Comparison of ENCODE assay signal across 14 cellular contexts in the genomic region with DNA sequence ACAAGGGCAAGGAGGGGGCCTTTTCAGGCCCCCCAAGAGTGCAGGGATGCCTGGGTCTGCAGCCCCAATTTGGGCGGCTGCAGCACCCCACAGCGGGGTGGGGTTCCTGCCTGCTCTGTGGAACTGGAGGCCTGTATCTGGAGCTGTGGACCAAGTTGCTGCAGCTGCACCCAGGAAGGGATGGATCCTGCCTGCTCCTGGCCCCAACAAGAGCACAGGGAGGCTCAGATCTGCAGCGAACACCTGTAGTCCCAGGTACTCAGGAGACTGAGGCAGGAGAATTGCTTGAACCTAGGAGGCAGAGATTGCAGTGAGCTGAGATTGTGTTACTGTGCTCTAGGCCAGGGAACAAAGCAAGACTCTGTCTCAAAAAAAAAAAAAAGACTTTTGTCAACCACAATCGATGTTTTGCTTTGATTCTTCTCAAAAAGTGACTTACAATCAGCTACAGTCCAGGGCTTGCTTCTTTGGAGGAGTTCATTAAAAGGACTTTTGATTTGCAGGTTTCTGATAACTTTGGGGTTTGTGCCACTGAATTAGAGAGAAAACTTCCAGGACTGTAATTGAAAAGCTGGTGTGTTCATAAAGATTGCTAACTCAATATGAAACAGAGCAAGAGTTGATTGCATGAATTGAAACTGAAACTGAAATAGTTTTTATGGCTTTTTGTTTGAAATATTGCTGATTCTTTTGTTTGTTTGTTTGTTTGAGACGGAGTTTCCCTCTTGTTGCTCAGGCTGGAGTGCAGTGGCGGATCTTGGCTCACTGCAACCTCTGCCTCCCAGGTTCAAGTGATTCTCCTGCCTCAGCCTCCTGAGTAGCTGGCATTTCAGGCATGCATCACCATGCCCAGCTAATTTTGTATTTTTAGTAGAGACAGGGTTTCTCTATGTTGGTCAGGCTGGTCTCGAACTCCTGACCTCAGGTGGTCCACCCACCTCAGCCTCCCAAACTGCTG. TPM values are rescaled to one million over a fixed set of nuclear protein-coding genes. Genes with fewer than 3 reads are reported as not detected.
DNase-seq lines count a peak whose midpoint lies in the region; ATAC-seq and TF ChIP-seq lines count a peak whose summit lies in the region.
"Not testable (repeated sequence)": the region's sequence is repeated elsewhere in the genome, so short reads cannot be mapped to it uniquely, and the experiment has no call there.
"Had no signal": no experiment of that assay in that cellular context is flagged by ENCODE, and none has a peak within 500 bp of the region (broad histone marks: within the 10 kb centered on the region; RNA-seq: fewer than 3 reads in every experiment).

No MANE protein-coding gene starts in this region.

- H3K9me2 ChIP-seq in MM.1S (replicated peaks; ENCODE audit: insufficient read depth, low read length), result not testable (repeated sequence)

- H3K36me3 Mint-ChIP-seq in T-helper 17 cell (ENCODE audit: low read depth); central memory CD8-positive, alpha-beta T cell (ENCODE audit: insufficient read depth); immature natural killer cell: not testable (repeated sequence)
- peaks cover 12 to 14% of the 10 kb centered on the region in 2 donors for H3K36me3 Mint-ChIP-seq in activated T-cell treated with anti-CD3 and anti-CD28 coated beads, Interleukin-2, amount 50 U/mL, for 72 hours (ENCODE audit: insufficient read depth in 2 of 2)

- not testable (repeated sequence) for H3K79me2 ChIP-seq in ACC112 (ENCODE audit: control insufficient read depth, insufficient read depth, low read length, unreplicated experiment); MM.1S (ENCODE audit: low read length)

- peak overlapping the region; percentile 81 for H3K4me2 ChIP-seq in MM.1S (ENCODE audit: low read depth, low read length)

- peaks cover 9 to 11% of the 10 kb centered on the region in 2 donors for H3K9me3 Mint-ChIP-seq in activated T-cell treated with anti-CD3 and anti-CD28 coated beads, Interleukin-2, amount 50 U/mL, for 72 hours
- H3K9me3 Mint-ChIP-seq in central memory CD8-positive, alpha-beta T cell; immature natural killer cell: not testable (repeated sequence)

- H3K4me3 ChIP-seq in ACC112 (ENCODE audit: low read depth, low read length) (peak overlapping the region; percentile 52), MM.1S (ENCODE audit: low read length) (peak overlapping the region; percentile 36; the same call in 1 of the 2 replicates)
- not testable (repeated sequence) for H3K4me3 ChIP-seq in GM12865 (ENCODE audit: low read depth, low read length)

- H3K4me1 ChIP-seq in ACC112 (ENCODE audit: control insufficient read depth, insufficient read depth, low read length, unreplicated experiment), result not testable (repeated sequence)
- H3K4me1 ChIP-seq in MM.1S (ENCODE audit: low read length), result peaks cover 16% of the 10 kb centered on the region

- peak overlapping the region; percentile 45; the same call in 1 of the 2 replicates for H3K9ac ChIP-seq in MM.1S (ENCODE audit: low read length)

- H3K4me1 Mint-ChIP-seq in T-helper 17 cell, result peaks cover 12% of the 10 kb centered on the region
- peaks cover 18% of the 10 kb centered on the region for H3K4me1 Mint-ChIP-seq in activated T-cell treated with anti-CD3 and anti-CD28 coated beads, Interleukin-2, amount 50 U/mL, for 72 hours (ENCODE audit: low read depth)
- H3K4me1 Mint-ChIP-seq in central memory CD8-positive, alpha-beta T cell; immature natural killer cell: not testable (repeated sequence)

- H3F3A ChIP-seq in MM.1S (ENCODE audit: insufficient read depth, low read length), result peaks cover 20% of the 10 kb centered on the region

- not testable (repeated sequence) for H3K27ac ChIP-seq in ACC112 (ENCODE audit: low read depth, low read length)
- H3K27ac ChIP-seq in MM.1S (ENCODE audit: low read length), result peak overlapping the region; percentile 89

- H3K4me3 Mint-ChIP-seq in T-helper 17 cell (peak overlapping the region; percentile 74), immature natural killer cell (peak overlapping the region; percentile 46 to 81 (median 51))
- H3K4me3 Mint-ChIP-seq in activated T-cell treated with anti-CD3 and anti-CD28 coated beads, Interleukin-2, amount 50 U/mL, for 72 hours, result peak overlapping the region; percentile 30 to 44
- peak overlapping the region; percentile 40 for H3K4me3 Mint-ChIP-seq in central memory CD8-positive, alpha-beta T cell

- H3K27ac Mint-ChIP-seq in T-helper 17 cell, result peak overlapping the region; percentile 87
- H3K27ac Mint-ChIP-seq in activated T-cell treated with anti-CD3 and anti-CD28 coated beads, Interleukin-2, amount 50 U/mL, for 72 hours, result peak overlapping the region; percentile 12
- H3K27ac Mint-ChIP-seq in central memory CD8-positive, alpha-beta T cell (ENCODE audit: low read depth), result peak overlapping the region; percentile 58
- peak overlapping the region; percentile 79 to 91 (median 84) for H3K27ac Mint-ChIP-seq in immature natural killer cell

- H3K27me3 ChIP-seq in ACC112 (ENCODE audit: insufficient read depth, low read length); MM.1S (replicated peaks; ENCODE audit: insufficient read depth, low read length): not testable (repeated sequence)

- ATAC-seq in T-helper 17 cell, result peak; percentile 74
- ATAC-seq in activated T-cell treated with anti-CD3 and anti-CD28 coated beads, Interleukin-2, amount 50 U/mL, for 72 hours (replicated peaks in 1 of 2), result peak; percentile 90 to 91
- ATAC-seq in central memory CD8-positive, alpha-beta T cell (replicated peaks; ENCODE audit: extremely low read depth, poor library complexity, severe bottlenecking), result peak; percentile 54

- TF ChIP-seq CTCF in GM12865 (IDR thresholded peaks at IDR 0.05; ENCODE audit: insufficient read depth, low read depth, low read length, missing control alignments); MM.1S (IDR thresholded peaks at IDR 0.05; ENCODE audit: low read length): not testable (repeated sequence)

- not testable (repeated sequence) for H3K27me3 Mint-ChIP-seq in T-helper 17 cell; activated T-cell treated with anti-CD3 and anti-CD28 coated beads, Interleukin-2, amount 50 U/mL, for 72 hours (ENCODE audit: low read depth); central memory CD8-positive, alpha-beta T cell; immature natural killer cell (ENCODE audit: low read depth in 3 of 3)

- not testable (repeated sequence) for H3K9me3 ChIP-seq in MM.1S (replicated peaks; ENCODE audit: insufficient read depth, low read length); T-helper 17 cell (ENCODE audit: control insufficient read depth, low read length, poor library complexity, severe bottlenecking)

- not testable (repeated sequence) for H3K36me3 ChIP-seq in ACC112 (ENCODE audit: insufficient read depth, low read length); MM.1S (replicated peaks; ENCODE audit: insufficient read depth, low read length)

- peak; percentile 53 for DNase-seq in GM12865 (ENCODE audit: low read depth)
- peak; percentile 84 for DNase-seq in MM.1S
- DNase-seq in T-helper 17 cell; central memory CD8-positive, alpha-beta T cell (ENCODE audit: low spot score in 2 of 2): not testable (repeated sequence)
- DNase-seq in activated T-cell treated with anti-CD3 and anti-CD28 coated beads, Interleukin-2, amount 50 U/mL, for 72 hours, result peak; percentile 12 to 29
- DNase-seq in immature natural killer cell, result peak; percentile 18 to 23 (median 21)
- peak; percentile 21 for DNase-seq in pons (ENCODE audit: low spot score)

- H4K20me1 ChIP-seq in MM.1S (ENCODE audit: insufficient read depth, low read length), result not testable (repeated sequence)

- H2AFZ ChIP-seq in ACC112 (ENCODE audit: low read length, unreplicated experiment), result peak overlapping the region; percentile 78
- H2AFZ ChIP-seq in MM.1S (ENCODE audit: low read length), result peak overlapping the region; percentile 55

RNA-seq across cellular contexts. Expression of gene ELOVL3, which starts 36.9 kb away (rescaled TPM):
- not detected for total RNA-seq in T-helper 17 cell
- under 1 TPM in 1 of 2 donors, not detected in 1; 0.24 TPM for total RNA-seq in activated T-cell treated with anti-CD3 and anti-CD28 coated beads, Interleukin-2, amount 50 U/mL, for 72 hours
- polyA plus RNA-seq in immature natural killer cell, result not detected
- total RNA-seq: glomerular endothelial cell, H9 had no signal

RNA-seq across cellular contexts. Expression of gene NOLC1, which starts 37.0 kb away (rescaled TPM):
- total RNA-seq in T-helper 17 cell, result 10 to 100 TPM; 46.1 to 48.0 TPM
- total RNA-seq in activated T-cell treated with anti-CD3 and anti-CD28 coated beads, Interleukin-2, amount 50 U/mL, for 72 hours, result 100 to 1,000 TPM in 1 of 2 donors, 10 to 100 TPM in 1; 98.2 to 124 TPM
- 10 to 100 TPM; 15.1 to 80.4 (median 29.4) TPM for polyA plus RNA-seq in immature natural killer cell

RNA-seq across cellular contexts. Expression of gene PITX3, which starts 52.1 kb away (rescaled TPM):
- not detected for total RNA-seq in T-helper 17 cell
- under 1 TPM; 0.24 to 0.28 TPM for total RNA-seq in activated T-cell treated with anti-CD3 and anti-CD28 coated beads, Interleukin-2, amount 50 U/mL, for 72 hours
- polyA plus RNA-seq in immature natural killer cell, result not detected
- total RNA-seq: esophagus muscularis mucosa, glomerular endothelial cell, H9, kidney, lung, occipital lobe had no signal

RNA-seq across cellular contexts. Expression of gene GBF1, which starts 56.1 kb away (rescaled TPM):
- 10 to 100 TPM; 42.8 to 44.6 TPM for total RNA-seq in T-helper 17 cell
- 10 to 100 TPM; 44.2 to 47.6 TPM for total RNA-seq in activated T-cell treated with anti-CD3 and anti-CD28 coated beads, Interleukin-2, amount 50 U/mL, for 72 hours
- polyA plus RNA-seq in immature natural killer cell, result 10 to 100 TPM in 1 of 3 donors, 1 to 10 TPM in 2; 3.5 to 23.2 (median 7.3) TPM

RNA-seq across cellular contexts. Expression of gene PPRC1, which starts 56.4 kb away (rescaled TPM):
- 10 to 100 TPM; 38.3 to 41.0 TPM for total RNA-seq in T-helper 17 cell
- total RNA-seq in activated T-cell treated with anti-CD3 and anti-CD28 coated beads, Interleukin-2, amount 50 U/mL, for 72 hours, result 10 to 100 TPM; 42.6 to 51.4 TPM
- polyA plus RNA-seq in immature natural killer cell, result 10 to 100 TPM in 1 of 3 donors, 1 to 10 TPM in 2; 3.8 to 10.9 (median 7.5) TPM

Comparison
In these comparisons a context has a peak if more than half of its experiments do, and no peak if none do; other contexts are left out.
1. H3K27ac Mint-ChIP-seq: peak in every context shown above with its lines; median percentile 87 in T-helper 17 cell; 84 in immature natural killer cell; 58 in central memory CD8-positive, alpha-beta T cell; 12 in activated T-cell treated with anti-CD3 and anti-CD28 coated beads, Interleukin-2, amount 50 U/mL, for 72 hours.